In genomic region chr9:18036364-18036896, GRCh38 we compare ENCODE assay signal across 20 cellular contexts.
"Had no signal": no experiment of that assay in that cellular context is flagged by ENCODE, and none has a peak within 500 bp of the region (broad histone marks: within the 10 kb centered on the region; RNA-seq: fewer than 3 reads in every experiment).

No MANE protein-coding gene starts in this region.

- H3K27ac ChIP-seq: esophagus squamous epithelium, psoas muscle, stomach had no signal

- DNase-seq: effector memory CD8-positive, alpha-beta T cell; esophagus squamous epithelium; foreskin fibroblast; glutamatergic neuron; kidney; left cardiac atrium; left ventricle myocardium superior; mesenchymal stem cell; naive thymus-derived CD4-positive, alpha-beta T cell; nephron progenitor cell; psoas muscle; retina; stimulated activated CD4-positive, alpha-beta T cell treated with anti-CD3 and anti-CD28 coated beads, Interleukin-2, amount 100 ng/mL, for 24 hours; stimulated activated CD4-positive, alpha-beta T cell treated with anti-CD3 and anti-CD28 coated beads, Interleukin-4, amount 100 ng/mL, for 4 hours; stimulated activated naive CD4-positive, alpha-beta T cell; stomach; substantia nigra had no signal

- H3K36me3 ChIP-seq: esophagus squamous epithelium, gastroesophageal sphincter, stomach had no signal

- H3K4me3 ChIP-seq: esophagus squamous epithelium, gastroesophageal sphincter, lung, psoas muscle, stomach had no signal

- ATAC-seq: effector memory CD8-positive, alpha-beta T cell; gastroesophageal sphincter; left cardiac atrium; left ventricle myocardium superior; naive thymus-derived CD4-positive, alpha-beta T cell; psoas muscle; sciatic nerve had no signal

- H3K4me1 ChIP-seq: esophagus squamous epithelium, psoas muscle had no signal

- H3K27me3 ChIP-seq: esophagus squamous epithelium, gastroesophageal sphincter, stomach had no signal

- H3K9me3 ChIP-seq: esophagus squamous epithelium, gastroesophageal sphincter, psoas muscle had no signal
